In genomic region chr9:114442022-114442421, GRCh38 we compare ENCODE assay signal across 20 cellular contexts.
"Had no signal": no experiment of that assay in that cellular context is flagged by ENCODE, and none has a peak within 500 bp of the region (broad histone marks: within the 10 kb centered on the region; RNA-seq: fewer than 3 reads in every experiment).

No MANE protein-coding gene starts in this region.

- DNase-seq: central memory CD4-positive, alpha-beta T cell; cortex of kidney; effector memory CD4-positive, alpha-beta T cell; gastrocnemius medialis; glutamatergic neuron; kidney; left colon; left ventricle myocardium superior; mesendoderm; naive thymus-derived CD4-positive, alpha-beta T cell; right cardiac atrium; small intestine; stimulated activated CD4-positive, alpha-beta T cell treated with anti-CD3 and anti-CD28 coated beads, Interleukin-12 subunit alpha, Interleukin-12 subunit beta, amount 100 ng/mL, for 4 hours; stimulated activated naive CD4-positive, alpha-beta T cell; stomach; upper lobe of right lung had no signal

- H3K27me3 ChIP-seq: esophagus muscularis mucosa, gastrocnemius medialis, stomach, suprapubic skin, tibial nerve, upper lobe of right lung had no signal

- H3K27ac ChIP-seq: epithelial cell of prostate, esophagus muscularis mucosa, gastrocnemius medialis, stomach, suprapubic skin, tibial nerve, upper lobe of right lung had no signal
